8 cellular contexts compared by ENCODE assay signal in genomic region chr5:181223041-181223728, GRCh38. TPM values are rescaled to one million over a fixed set of nuclear protein-coding genes. Genes with fewer than 3 reads are reported as not detected.
DNase-seq lines count a peak whose midpoint lies in the region; ATAC-seq lines count a peak whose summit lies in the region.

TSS of gene TRIM41 (plus strand) at chr5:181223281. CDS start at chr5:181224000, 719 bp downstream.

- H3K27ac ChIP-seq in HUES64 (ENCODE audit: low read depth, low read length) (peak within 1 kb of the TSS; percentile 97), esophagus (ENCODE audit: low read depth in 2 of 2, low read length in 1 of 2) (peak within 1 kb of the TSS; percentile 95 to 96)

- peak within 1 kb of the TSS; percentile 99 for H3K27ac Mint-ChIP-seq in activated CD8-positive, alpha-beta memory T cell treated with anti-CD3 and anti-CD28 coated beads, Interleukin-2, amount 10 ng/mL, durations not matched to agents 7 days and 5 days
- H3K27ac Mint-ChIP-seq in naive B cell: peak within 1 kb of the TSS; percentile 97 to 100 (median 99)
- peak within 1 kb of the TSS; percentile 100 for H3K27ac Mint-ChIP-seq in stimulated activated naive B cell treated with anti-CD40 and anti-IgM and Interleukin-4, amounts not matched to agents 10 μg/mL and 1 μg/mL and 100 μg/mL, for 72 hours

- H3K36me3 ChIP-seq in HUES64 (ENCODE audit: insufficient read depth, low read length) (peaks cover 19% of the 10 kb centered on the region), esophagus (ENCODE audit: control insufficient read depth in 2 of 2, insufficient read depth in 2 of 2, low read length in 1 of 2) (no peaks in the 10 kb centered on the region)

- no peaks in the 10 kb centered on the region for H3K9me3 ChIP-seq in HUES64 (ENCODE audit: insufficient read depth, low read depth, low read length)
- H3K9me3 ChIP-seq in esophagus (ENCODE audit: control insufficient read depth in 2 of 2, insufficient read depth in 1 of 2, low read depth in 1 of 2, low read length in 1 of 2): no peaks in the 10 kb centered on the region

- H3K4me1 ChIP-seq in HUES64 (ENCODE audit: insufficient read depth, low read length) (no peaks in the 10 kb centered on the region; the same call in 1 of the 2 replicates), esophagus (ENCODE audit: control insufficient read depth in 2 of 2, insufficient read depth in 2 of 2, low read length in 1 of 2) (peaks cover 4 to 15% of the 10 kb centered on the region in 2 donors)

- peaks cover 5% of the 10 kb centered on the region for H3K27me3 Mint-ChIP-seq in activated CD8-positive, alpha-beta memory T cell treated with anti-CD3 and anti-CD28 coated beads, Interleukin-2, amount 10 ng/mL, durations not matched to agents 7 days and 5 days
- H3K27me3 Mint-ChIP-seq in naive B cell: peaks cover 0 to 8% (median 4%) of the 10 kb centered on the region in 3 donors
- H3K27me3 Mint-ChIP-seq in stimulated activated naive B cell treated with anti-CD40 and anti-IgM and Interleukin-4, amounts not matched to agents 10 μg/mL and 1 μg/mL and 100 μg/mL, for 72 hours: peaks cover 8% of the 10 kb centered on the region in 2 donors

- DNase-seq in CD1c-positive myeloid dendritic cell (ENCODE audit: extremely low spot score) (peak; percentile 97), naive B cell (peak; percentile 99), cerebellar nuclear complex (lab: John Stamatoyannopoulos, UW) (no peak)
- DNase-seq in activated CD8-positive, alpha-beta memory T cell treated with anti-CD3 and anti-CD28 coated beads, Interleukin-2, amount 10 ng/mL, durations not matched to agents 7 days and 5 days: peak; percentile 99
- peak; percentile 99 for DNase-seq in stimulated activated naive B cell treated with anti-CD40 and anti-IgM and Interleukin-4, amounts not matched to agents 10 μg/mL and 1 μg/mL and 100 μg/mL, for 72 hours

- CTCF ChIA-PET in activated CD8-positive, alpha-beta memory T cell treated with anti-CD3 and anti-CD28 coated beads, Interleukin-2, amount 10 ng/mL, durations not matched to agents 7 days and 5 days (lab: Charles Lee): interaction anchor here (0.9 to 6.2 kb wide), 8 partner anchors 13 to 39 kb away, joined by 3 to 54 read pairs (median 8); partner anchors contain the start of genes RACK1 and TRIM7

- peak within 1 kb of the TSS; percentile 89 for H3K4me3 Mint-ChIP-seq in activated CD8-positive, alpha-beta memory T cell treated with anti-CD3 and anti-CD28 coated beads, Interleukin-2, amount 10 ng/mL, durations not matched to agents 7 days and 5 days
- H3K4me3 Mint-ChIP-seq in naive B cell: peak within 1 kb of the TSS; percentile 90 to 99 (median 97)
- H3K4me3 Mint-ChIP-seq in stimulated activated naive B cell treated with anti-CD40 and anti-IgM and Interleukin-4, amounts not matched to agents 10 μg/mL and 1 μg/mL and 100 μg/mL, for 72 hours: peak within 1 kb of the TSS; percentile 86 to 96

- H3K4me1 Mint-ChIP-seq in activated CD8-positive, alpha-beta memory T cell treated with anti-CD3 and anti-CD28 coated beads, Interleukin-2, amount 10 ng/mL, durations not matched to agents 7 days and 5 days: peaks cover 59% of the 10 kb centered on the region
- peaks cover 48 to 72% (median 52%) of the 10 kb centered on the region in 3 donors for H3K4me1 Mint-ChIP-seq in naive B cell
- H3K4me1 Mint-ChIP-seq in stimulated activated naive B cell treated with anti-CD40 and anti-IgM and Interleukin-4, amounts not matched to agents 10 μg/mL and 1 μg/mL and 100 μg/mL, for 72 hours: peaks cover 41 to 46% of the 10 kb centered on the region in 2 donors

- H3K9me3 Mint-ChIP-seq in activated CD8-positive, alpha-beta memory T cell treated with anti-CD3 and anti-CD28 coated beads, Interleukin-2, amount 10 ng/mL, durations not matched to agents 7 days and 5 days (ENCODE audit: low read depth): no peaks in the 10 kb centered on the region
- peaks cover 0 to 13% (median 4%) of the 10 kb centered on the region in 7 donors for H3K9me3 Mint-ChIP-seq in naive B cell
- H3K9me3 Mint-ChIP-seq in stimulated activated naive B cell treated with anti-CD40 and anti-IgM and Interleukin-4, amounts not matched to agents 10 μg/mL and 1 μg/mL and 100 μg/mL, for 72 hours: peaks cover 6% of the 10 kb centered on the region in 2 donors

- H3K27me3 ChIP-seq in HUES64 (ENCODE audit: insufficient read depth, low read length) (no peaks in the 10 kb centered on the region), esophagus (ENCODE audit: control insufficient read depth in 1 of 2, insufficient read depth in 2 of 2, low read length in 2 of 2) (no peaks in the 10 kb centered on the region)

- WGBS in HUES64: under 1% methylated on average over 59 of the region's 59 CpGs
- WGBS in esophagus, 2 donors: 0% methylated on average over 58 to 59 of the region's 59 CpGs

- H3K9ac ChIP-seq in HUES64 (ENCODE audit: low read depth, low read length): peak within 1 kb of the TSS; percentile 93

- peaks cover 9% of the 10 kb centered on the region for H3K36me3 Mint-ChIP-seq in activated CD8-positive, alpha-beta memory T cell treated with anti-CD3 and anti-CD28 coated beads, Interleukin-2, amount 10 ng/mL, durations not matched to agents 7 days and 5 days
- H3K36me3 Mint-ChIP-seq in naive B cell: no peaks in the 10 kb centered on the region
- H3K36me3 Mint-ChIP-seq in stimulated activated naive B cell treated with anti-CD40 and anti-IgM and Interleukin-4, amounts not matched to agents 10 μg/mL and 1 μg/mL and 100 μg/mL, for 72 hours: peaks cover 14 to 33% of the 10 kb centered on the region in 2 donors

- ATAC-seq in GM21381 (IDR thresholded peaks at IDR 0.05; ENCODE audit: unreplicated experiment) (peak; percentile 60), naive B cell (ENCODE audit: low read depth in 2 of 2) (peak; percentile 69 to 72)
- peak; percentile 65 for ATAC-seq in activated CD8-positive, alpha-beta memory T cell treated with anti-CD3 and anti-CD28 coated beads, Interleukin-2, amount 10 ng/mL, durations not matched to agents 7 days and 5 days
- ATAC-seq in stimulated activated naive B cell treated with anti-CD40 and anti-IgM and Interleukin-4, amounts not matched to agents 10 μg/mL and 1 μg/mL and 100 μg/mL, for 72 hours (replicated peaks): peak; percentile 68 to 77

- peak within 1 kb of the TSS; percentile 86 for H3K4me3 ChIP-seq in HUES64 (ENCODE audit: low read length)
- peak within 1 kb of the TSS; percentile 69 to 72 for H3K4me3 ChIP-seq in esophagus (ENCODE audit: low read depth in 1 of 2, low read length in 2 of 2)

RNA-seq across cellular contexts. Expression of gene TRIM41, which starts in this region (rescaled TPM):
- 13.2 TPM for polyA plus RNA-seq in HUES64 (2013, experiment 1 of 2)
- 12.2 TPM for polyA plus RNA-seq in HUES64 (2013, experiment 2 of 2)
- total RNA-seq in activated CD8-positive, alpha-beta memory T cell treated with anti-CD3 and anti-CD28 coated beads, Interleukin-2, amount 10 ng/mL, durations not matched to agents 7 days and 5 days: 10 to 100 TPM; 40.7 to 44.9 TPM
- polyA plus RNA-seq in esophagus: 10 to 100 TPM; 14.2 to 19.5 TPM
- polyA plus RNA-seq in naive B cell (ENCODE audit: low read depth in 6 of 6): 1 to 10 TPM in 3 of 6 donors, under 1 TPM in 3; 0.40 to 1.6 (median 1.0) TPM

Comparison
In these comparisons a context has a peak if more than half of its experiments do, and no peak if none do; other contexts are left out.
1. RNA of gene TRIM41 (polyA plus RNA-seq): 14.2 to 19.5 TPM in esophagus; 0.40 to 1.6 TPM in naive B cell; every median in the first group is over 4 times any median in the second.
2. DNase-seq: peak in CD1c-positive myeloid dendritic cell (single experiment), activated CD8-positive, alpha-beta memory T cell treated with anti-CD3 and anti-CD28 coated beads, Interleukin-2, amount 10 ng/mL, durations not matched to agents 7 days and 5 days (single experiment), naive B cell (single experiment) and stimulated activated naive B cell treated with anti-CD40 and anti-IgM and Interleukin-4, amounts not matched to agents 10 μg/mL and 1 μg/mL and 100 μg/mL, for 72 hours (single experiment); none in cerebellar nuclear complex (0 of 2).
3. Peak in every context shown above with its lines, with median percentiles within 50 percentile points of each other: ATAC-seq, H3K27ac Mint-ChIP-seq and H3K4me3 Mint-ChIP-seq.